22 cellular contexts compared by ENCODE assay signal in the genomic region with DNA sequence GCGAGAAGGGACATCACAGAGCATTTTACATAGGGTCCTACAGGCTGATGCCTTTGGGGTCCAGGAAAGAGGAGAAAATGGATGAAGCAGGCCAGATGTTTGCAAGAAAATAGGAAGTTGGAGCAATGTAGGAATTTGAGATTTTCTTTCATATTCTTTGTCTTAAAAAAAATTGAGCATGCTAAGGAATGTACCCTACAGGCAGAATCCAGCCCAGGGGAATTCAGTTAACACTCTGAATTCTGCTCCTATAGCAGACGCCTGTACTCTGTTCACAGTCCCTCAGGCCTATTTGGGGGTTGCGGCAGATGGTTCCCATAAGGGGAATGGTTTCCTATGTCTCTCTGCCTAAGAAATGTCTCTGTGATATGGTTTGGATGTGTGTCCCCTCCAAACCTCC.
"Had no signal": no experiment of that assay in that cellular context is flagged by ENCODE, and none has a peak within 500 bp of the region (broad histone marks: within the 10 kb centered on the region; RNA-seq: fewer than 3 reads in every experiment).

No MANE protein-coding gene starts in this region.

- H3K4me3 ChIP-seq: gastrocnemius medialis, left lung, mucosa of descending colon, prostate gland, right atrium auricular region, sigmoid colon, stomach, thyroid gland, vagina had no signal

- H3K36me3 ChIP-seq: gastrocnemius medialis, left lung, neutrophil, prostate gland, right atrium auricular region, sigmoid colon, stomach, thyroid gland, vagina had no signal

- ATAC-seq: gastrocnemius medialis; left cardiac atrium; left lung; mucosa of descending colon; natural killer cell treated with Interleukin-12 subunit alpha and Interleukin-12 subunit beta and Interleukin-15 and Interleukin-18, amount 100 ng/mL, for 72 hours had no signal

- H3K27me3 ChIP-seq: gastrocnemius medialis, left lung, neutrophil, right atrium auricular region, sigmoid colon, thyroid gland, vagina had no signal

- H3K4me1 ChIP-seq: gastrocnemius medialis, left lung, prostate gland, right atrium auricular region, sigmoid colon, stomach, thyroid gland, vagina had no signal

- H3K27ac ChIP-seq: gastrocnemius medialis, left lung, neutrophil, prostate gland, right atrium auricular region, sigmoid colon, stomach, thyroid gland, vagina had no signal

- H3K27ac Mint-ChIP-seq: mesothelial cell of epicardium; natural killer cell treated with Interleukin-12 subunit alpha and Interleukin-12 subunit beta and Interleukin-15 and Interleukin-18, amount 100 ng/mL, for 72 hours; stimulated activated naive B cell treated with anti-CD40 and anti-IgM and Interleukin-4, amounts not matched to agents 10 μg/mL and 1 μg/mL and 100 μg/mL, for 72 hours had no signal

- H3K4me1 Mint-ChIP-seq: naive B cell had no signal

- H3K36me3 Mint-ChIP-seq: mesothelial cell of epicardium; natural killer cell treated with Interleukin-12 subunit alpha and Interleukin-12 subunit beta and Interleukin-15 and Interleukin-18, amount 100 ng/mL, for 72 hours; stimulated activated naive B cell treated with anti-CD40 and anti-IgM and Interleukin-4, amounts not matched to agents 10 μg/mL and 1 μg/mL and 100 μg/mL, for 72 hours had no signal

- H3K9me3 Mint-ChIP-seq: natural killer cell treated with Interleukin-12 subunit alpha and Interleukin-12 subunit beta and Interleukin-15 and Interleukin-18, amount 100 ng/mL, for 72 hours; neural crest cell had no signal

- H3K4me3 Mint-ChIP-seq: mesothelial cell of epicardium; natural killer cell treated with Interleukin-12 subunit alpha and Interleukin-12 subunit beta and Interleukin-15 and Interleukin-18, amount 100 ng/mL, for 72 hours; neural crest cell; stimulated activated naive B cell treated with anti-CD40 and anti-IgM and Interleukin-4, amounts not matched to agents 10 μg/mL and 1 μg/mL and 100 μg/mL, for 72 hours had no signal

- DNase-seq: cortex of kidney; effector CD4-positive, alpha-beta T cell; foreskin fibroblast; gastrocnemius medialis; hippocampal formation; left cardiac atrium; left lung; mesenchymal stem cell; mucosa of descending colon; naive B cell; sigmoid colon; stimulated activated naive B cell treated with anti-CD40 and anti-IgM and Interleukin-4, amounts not matched to agents 10 μg/mL and 1 μg/mL and 100 μg/mL, for 72 hours; stomach; thyroid gland; trophoblast cell had no signal

- H3K9me3 ChIP-seq: gastrocnemius medialis, left lung, neutrophil, prostate gland, right atrium auricular region, sigmoid colon, thyroid gland, vagina had no signal
